Comparison of ENCODE assay signal across 1 cellular context in the genomic region with DNA sequence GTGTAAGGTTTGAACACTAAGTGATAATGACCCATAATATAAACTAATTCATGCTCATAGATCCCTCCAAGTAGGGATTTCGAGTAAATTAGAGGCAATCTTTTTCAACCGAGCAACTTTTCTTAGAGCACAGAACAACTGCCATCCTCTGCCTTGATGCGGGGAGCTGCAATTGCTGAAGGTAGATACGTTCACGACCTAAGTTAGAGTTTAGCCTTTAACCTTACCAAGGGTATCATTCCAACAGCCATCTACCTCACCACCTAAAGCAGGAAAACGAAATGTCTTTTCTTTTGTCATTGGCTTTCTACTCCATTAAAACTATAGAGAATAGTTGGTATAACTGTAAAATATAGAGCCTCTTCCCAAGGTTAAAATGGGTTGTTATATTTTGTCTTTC.
TF ChIP-seq lines count a peak whose summit lies in the region.

No MANE protein-coding gene starts in this region.

TF ChIP-seq in GM23338, 12 proteins besides CTCF, POLR2A, EP300 and RAD21 (continued from another document):
- TF ChIP-seq, protein P1, sequence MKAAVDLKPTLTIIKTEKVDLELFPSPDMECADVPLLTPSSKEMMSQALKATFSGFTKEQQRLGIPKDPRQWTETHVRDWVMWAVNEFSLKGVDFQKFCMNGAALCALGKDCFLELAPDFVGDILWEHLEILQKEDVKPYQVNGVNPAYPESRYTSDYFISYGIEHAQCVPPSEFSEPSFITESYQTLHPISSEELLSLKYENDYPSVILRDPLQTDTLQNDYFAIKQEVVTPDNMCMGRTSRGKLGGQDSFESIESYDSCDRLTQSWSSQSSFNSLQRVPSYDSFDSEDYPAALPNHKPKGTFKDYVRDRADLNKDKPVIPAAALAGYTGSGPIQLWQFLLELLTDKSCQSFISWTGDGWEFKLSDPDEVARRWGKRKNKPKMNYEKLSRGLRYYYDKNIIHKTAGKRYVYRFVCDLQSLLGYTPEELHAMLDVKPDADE (IDR thresholded peaks at IDR 0.05): no peak
- TF ChIP-seq EZH2phosphoT487 (IDR thresholded peaks at IDR 0.05; ENCODE audit: unreplicated experiment) (no peak), EZH2 (IDR thresholded peaks at IDR 0.05; ENCODE audit: low read depth, unreplicated experiment) (no peak), ZNF331 (CRISPR knock-in tag; IDR thresholded peaks at IDR 0.05; ENCODE audit: low read depth) (no peak), STAT1 (IDR thresholded peaks at IDR 0.05; ENCODE audit: unreplicated experiment) (no peak), ZNF114 (CRISPR knock-in tag; IDR thresholded peaks at IDR 0.05) (no peak), JUNB (IDR thresholded peaks at IDR 0.05; ENCODE audit: unreplicated experiment) (no peak), NANOG (IDR thresholded peaks at IDR 0.05; ENCODE audit: borderline replicate concordance) (no peak)
- TF ChIP-seq, protein P2, sequence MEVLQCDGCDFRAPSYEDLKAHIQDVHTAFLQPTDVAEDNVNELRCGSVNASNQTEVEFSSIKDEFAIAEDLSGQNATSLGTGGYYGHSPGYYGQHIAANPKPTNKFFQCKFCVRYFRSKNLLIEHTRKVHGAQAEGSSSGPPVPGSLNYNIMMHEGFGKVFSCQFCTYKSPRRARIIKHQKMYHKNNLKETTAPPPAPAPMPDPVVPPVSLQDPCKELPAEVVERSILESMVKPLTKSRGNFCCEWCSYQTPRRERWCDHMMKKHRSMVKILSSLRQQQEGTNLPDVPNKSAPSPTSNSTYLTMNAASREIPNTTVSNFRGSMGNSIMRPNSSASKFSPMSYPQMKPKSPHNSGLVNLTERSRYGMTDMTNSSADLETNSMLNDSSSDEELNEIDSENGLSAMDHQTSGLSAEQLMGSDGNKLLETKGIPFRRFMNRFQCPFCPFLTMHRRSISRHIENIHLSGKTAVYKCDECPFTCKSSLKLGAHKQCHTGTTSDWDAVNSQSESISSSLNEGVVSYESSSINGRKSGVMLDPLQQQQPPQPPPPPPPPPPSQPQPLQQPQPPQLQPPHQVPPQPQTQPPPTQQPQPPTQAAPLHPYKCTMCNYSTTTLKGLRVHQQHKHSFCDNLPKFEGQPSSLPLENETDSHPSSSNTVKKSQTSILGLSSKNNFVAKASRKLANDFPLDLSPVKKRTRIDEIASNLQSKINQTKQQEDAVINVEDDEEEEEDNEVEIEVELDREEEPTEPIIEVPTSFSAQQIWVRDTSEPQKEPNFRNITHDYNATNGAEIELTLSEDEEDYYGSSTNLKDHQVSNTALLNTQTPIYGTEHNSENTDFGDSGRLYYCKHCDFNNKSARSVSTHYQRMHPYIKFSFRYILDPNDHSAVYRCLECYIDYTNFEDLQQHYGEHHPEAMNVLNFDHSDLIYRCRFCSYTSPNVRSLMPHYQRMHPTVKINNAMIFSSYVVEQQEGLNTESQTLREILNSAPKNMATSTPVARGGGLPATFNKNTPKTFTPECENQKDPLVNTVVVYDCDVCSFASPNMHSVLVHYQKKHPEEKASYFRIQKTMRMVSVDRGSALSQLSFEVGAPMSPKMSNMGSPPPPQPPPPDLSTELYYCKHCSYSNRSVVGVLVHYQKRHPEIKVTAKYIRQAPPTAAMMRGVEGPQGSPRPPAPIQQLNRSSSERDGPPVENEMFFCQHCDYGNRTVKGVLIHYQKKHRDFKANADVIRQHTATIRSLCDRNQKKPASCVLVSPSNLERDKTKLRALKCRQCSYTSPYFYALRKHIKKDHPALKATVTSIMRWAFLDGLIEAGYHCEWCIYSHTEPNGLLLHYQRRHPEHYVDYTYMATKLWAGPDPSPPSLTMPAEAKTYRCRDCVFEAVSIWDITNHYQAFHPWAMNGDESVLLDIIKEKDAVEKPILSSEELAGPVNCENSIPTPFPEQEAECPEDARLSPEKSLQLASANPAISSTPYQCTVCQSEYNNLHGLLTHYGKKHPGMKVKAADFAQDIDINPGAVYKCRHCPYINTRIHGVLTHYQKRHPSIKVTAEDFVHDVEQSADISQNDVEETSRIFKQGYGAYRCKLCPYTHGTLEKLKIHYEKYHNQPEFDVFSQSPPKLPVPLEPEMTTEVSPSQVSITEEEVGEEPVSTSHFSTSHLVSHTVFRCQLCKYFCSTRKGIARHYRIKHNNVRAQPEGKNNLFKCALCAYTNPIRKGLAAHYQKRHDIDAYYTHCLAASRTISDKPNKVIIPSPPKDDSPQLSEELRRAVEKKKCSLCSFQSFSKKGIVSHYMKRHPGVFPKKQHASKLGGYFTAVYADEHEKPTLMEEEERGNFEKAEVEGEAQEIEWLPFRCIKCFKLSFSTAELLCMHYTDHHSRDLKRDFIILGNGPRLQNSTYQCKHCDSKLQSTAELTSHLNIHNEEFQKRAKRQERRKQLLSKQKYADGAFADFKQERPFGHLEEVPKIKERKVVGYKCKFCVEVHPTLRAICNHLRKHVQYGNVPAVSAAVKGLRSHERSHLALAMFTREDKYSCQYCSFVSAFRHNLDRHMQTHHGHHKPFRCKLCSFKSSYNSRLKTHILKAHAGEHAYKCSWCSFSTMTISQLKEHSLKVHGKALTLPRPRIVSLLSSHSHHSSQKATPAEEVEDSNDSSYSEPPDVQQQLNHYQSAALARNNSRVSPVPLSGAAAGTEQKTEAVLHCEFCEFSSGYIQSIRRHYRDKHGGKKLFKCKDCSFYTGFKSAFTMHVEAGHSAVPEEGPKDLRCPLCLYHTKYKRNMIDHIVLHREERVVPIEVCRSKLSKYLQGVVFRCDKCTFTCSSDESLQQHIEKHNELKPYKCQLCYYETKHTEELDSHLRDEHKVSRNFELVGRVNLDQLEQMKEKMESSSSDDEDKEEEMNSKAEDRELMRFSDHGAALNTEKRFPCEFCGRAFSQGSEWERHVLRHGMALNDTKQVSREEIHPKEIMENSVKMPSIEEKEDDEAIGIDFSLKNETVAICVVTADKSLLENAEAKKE (CRISPR knock-in tag; IDR thresholded peaks at IDR 0.05): no peak
